15 cellular contexts compared by ENCODE assay signal in genomic region chr12:53991077-53991460, GRCh38. TPM values are rescaled to one million over a fixed set of nuclear protein-coding genes. Genes with fewer than 3 reads are reported as not detected.
DNase-seq lines count a peak whose midpoint lies in the region; ATAC-seq, FAIRE-seq and TF ChIP-seq lines count a peak whose summit lies in the region.
"Had no signal": no experiment of that assay in that cellular context is flagged by ENCODE, and none has a peak within 500 bp of the region (broad histone marks: within the 10 kb centered on the region; RNA-seq: fewer than 3 reads in every experiment).

No MANE protein-coding gene starts in this region.

- no peak for FAIRE-seq in H1 (lab: Jason Lieb, UNC)

- CTCF ChIA-PET in H1 (lab: Charles Lee; ENCODE audit: partially characterized antibody): interaction anchor here (0.5 to 4.3 kb wide), 27 partner anchors 9 to 827 kb away, joined by 3 to 30 read pairs (median 5); partner anchors contain the start of genes HOXC11, HOXC5 and HOXC9

- H2BK15ac ChIP-seq in H1 (ENCODE audit: low read length): peak overlapping the region; percentile 24; the same call in 1 of the 2 replicates

- no peak overlapping the region for H3K14ac ChIP-seq in H1 (ENCODE audit: insufficient read length)

- no peaks in the 10 kb centered on the region for H3K79me1 ChIP-seq in H1 (ENCODE audit: low read depth, low read length)

- H3K9me3 ChIP-seq in H1 (ENCODE audit: insufficient read depth in 2 of 2, low read depth in 1 of 2, low read length in 1 of 2): peaks cover 0 to 5% of the 10 kb centered on the region in 2 experiments; a peak in 1 of 4 replicates

- no peak for TF ChIP-seq CTCF in AG10803 (conservative IDR thresholded peaks at IDR 0.05; ENCODE audit: low read length)
- no peak for TF ChIP-seq CTCF in H1 (IDR thresholded peaks at IDR 0.05; ENCODE audit: control extremely low read depth in 1 of 3, insufficient read depth in 1 of 3, low read depth in 1 of 3, low read length in 3 of 3)

- H3K4ac ChIP-seq in H1 (replicated peaks; ENCODE audit: insufficient read length, low read depth, low read length): no peak overlapping the region

- peaks cover 2% of the 10 kb centered on the region; the same call in 1 of the 2 replicates for H3K23me2 ChIP-seq in H1 (ENCODE audit: low read depth, low read length)

- H4K8ac ChIP-seq in H1 (ENCODE audit: extremely low read depth, insufficient read depth, low read length): no peak overlapping the region

- POLR2A ChIA-PET in H1 (lab: Charles Lee; ENCODE audit: partially characterized antibody): interaction anchor here (0.6 to 1.4 kb wide), 7 partner anchors 9 to 312 kb away, joined by 3 to 8 read pairs (median 4); partner anchors contain the start of genes HOXC8 and HOXC9

- peaks cover 97 to 100% (median 100%) of the 10 kb centered on the region in 4 experiments for H3K27me3 ChIP-seq in H1 (replicated peaks in 1 of 4; ENCODE audit: control insufficient read depth in 3 of 4, extremely low read depth in 1 of 4, insufficient read depth in 3 of 4, low read length in 3 of 4)

- no peak overlapping the region for H3K56ac ChIP-seq in H1 (replicated peaks; ENCODE audit: insufficient read length, low read depth, low read length)

- H3K27ac ChIP-seq in H1 (ENCODE audit: low read depth, low read length): no peak overlapping the region
- H3K27ac ChIP-seq: BLaER1, coronary artery had no signal

- H3K4me1 ChIP-seq in H1 (replicated peaks in 1 of 4; ENCODE audit: control insufficient read depth in 3 of 4, insufficient read depth in 4 of 4, low read length in 3 of 4): peaks cover 0 to 15% (median 3%) of the 10 kb centered on the region in 4 experiments; a peak in 4 of 7 replicates
- H3K4me1 ChIP-seq: BLaER1 had no signal

- H3K18ac ChIP-seq in H1 (ENCODE audit: extremely low read depth, low read length): no peak overlapping the region

- TF ChIP-seq RAD21 in H1 (IDR thresholded peaks at IDR 0.05 in 1 of 2, conservative IDR thresholded peaks at IDR 0.05 in 1 of 2; ENCODE audit: low read depth in 2 of 2, low read length in 2 of 2): no peak

- H2AK5ac ChIP-seq in H1 (ENCODE audit: low read depth, low read length): 0 out of 2 replicates have a peak overlapping the region, but pooled peaks have one; percentile 7

- DNase-seq in AG10803 (ENCODE audit: low read depth) (peak; percentile 92), M059J (ENCODE audit: low read depth) (peak; percentile 87), H1 (ENCODE audit: low read depth in 1 of 2, low spot score in 2 of 2) (no peak), posterior vena cava (ENCODE audit: low spot score) (peak; percentile 91), cerebellum (ENCODE audit: low spot score) (no peak), GDM1 (lab: John Stamatoyannopoulos, UW) (no peak)
- no peak for DNase-seq in stimulated activated CD4-positive, alpha-beta T cell treated with anti-CD3 and anti-CD28 coated beads, Interleukin-2, amount 100 ng/mL, for 48 hours
- DNase-seq in activated naive CD4-positive, alpha-beta T cell treated with anti-CD3 and anti-CD28 coated beads, Interleukin-2, amount 50 U/mL, for 72 hours (ENCODE audit: low spot score in 2 of 2): no peak
- DNase-seq: activated CD4-positive, CD25-positive, alpha-beta regulatory T cell; NCI-H2081 had no signal

- H2AFZ ChIP-seq in H1 (ENCODE audit: low read length): no peak overlapping the region

- intact Hi-C loops in posterior vena cava (cut with DNase I): loop anchor here in 1 of 2 donors (5.0 kb wide), 1 partner anchor 36 kb away; the partner anchor contains the start of gene HOXC6

- no peak overlapping the region for H3K4me2 ChIP-seq in H1 (ENCODE audit: insufficient read depth in 1 of 2, low read depth in 2 of 2, low read length in 2 of 2)
- H3K4me2 ChIP-seq: BLaER1 had no signal

- H3K9ac ChIP-seq in H1 (replicated peaks in 1 of 4; ENCODE audit: extremely low read depth in 1 of 4, low read depth in 3 of 4, low read length in 3 of 4): no peak overlapping the region
- H3K9ac ChIP-seq: BLaER1 had no signal

- no peak overlapping the region for H2BK5ac ChIP-seq in H1 (ENCODE audit: low read depth, low read length)

- H2BK20ac ChIP-seq in H1 (ENCODE audit: low read length): no peak overlapping the region

- no peak for ATAC-seq in activated naive CD4-positive, alpha-beta T cell treated with anti-CD3 and anti-CD28 coated beads, Interleukin-2, amount 50 U/mL, for 72 hours

- H3K79me2 ChIP-seq in H1 (ENCODE audit: control insufficient read depth in 1 of 2, insufficient read depth in 2 of 2, low read length in 2 of 2): no peaks in the 10 kb centered on the region

- peaks cover 10 to 18% of the 10 kb centered on the region in 2 donors for H3K36me3 Mint-ChIP-seq in activated naive CD4-positive, alpha-beta T cell treated with anti-CD3 and anti-CD28 coated beads, Interleukin-2, amount 50 U/mL, for 72 hours

- peak overlapping the region; percentile 84 for H2BK12ac ChIP-seq in H1 (ENCODE audit: low read depth, low read length)

- peaks cover 0 to 12% (median 0%) of the 10 kb centered on the region in 4 experiments; a peak in 1 of 8 replicates for H3K36me3 ChIP-seq in H1 (ENCODE audit: control insufficient read depth in 2 of 4, insufficient read depth in 4 of 4, low read length in 3 of 4)
- H3K36me3 ChIP-seq: BLaER1 had no signal

- peaks cover 21 to 38% of the 10 kb centered on the region in 2 experiments for H4K20me1 ChIP-seq in H1 (replicated peaks in 1 of 2; ENCODE audit: control insufficient read depth in 1 of 2, insufficient read depth in 2 of 2, low read length in 2 of 2)

- H3K9me3 Mint-ChIP-seq in activated naive CD4-positive, alpha-beta T cell treated with anti-CD3 and anti-CD28 coated beads, Interleukin-2, amount 50 U/mL, for 72 hours: no peaks in the 10 kb centered on the region

- H3K27ac Mint-ChIP-seq in activated naive CD4-positive, alpha-beta T cell treated with anti-CD3 and anti-CD28 coated beads, Interleukin-2, amount 50 U/mL, for 72 hours: no peak overlapping the region

- H4K91ac ChIP-seq in H1 (replicated peaks; ENCODE audit: insufficient read length, low read length): no peak overlapping the region

- no peak for TF ChIP-seq POLR2A in H1 (IDR thresholded peaks at IDR 0.05; ENCODE audit: control extremely low read depth in 1 of 2, low read depth in 2 of 2, low read length in 2 of 2)

- peak overlapping the region; percentile 98 for H3K4me3 ChIP-seq in AG10803 (ENCODE audit: low read length)
- no peak overlapping the region for H3K4me3 ChIP-seq in H1 (ENCODE audit: extremely low read depth in 1 of 4, insufficient read depth in 2 of 4, low read depth in 3 of 4, low read length in 4 of 4)
- H3K4me3 ChIP-seq: BLaER1, coronary artery had no signal

- 6% methylated on average over 8 of the region's 8 CpGs; no CpG with 5 or more reads in 1 of the 2 experiments for WGBS in H1 (ENCODE audit: extremely low coverage in 1 of 2, insufficient coverage in 1 of 2, insufficient read length in 1 of 2, insufficient replicate concordance in 2 of 2, low coverage in 1 of 2, low lambda C conversion rate in 2 of 2, missing lambda C conversion rate in 1 of 2), 2 experiments

- TF ChIP-seq EP300 in H1 (IDR thresholded peaks at IDR 0.05; ENCODE audit: borderline replicate concordance in 1 of 2, low read depth in 2 of 2, low read length in 2 of 2): no peak

- no peak overlapping the region for H3K23ac ChIP-seq in H1 (ENCODE audit: insufficient read length)

- H2BK120ac ChIP-seq in H1 (replicated peaks; ENCODE audit: low read depth, low read length): no peak overlapping the region

- no peak overlapping the region for H4K5ac ChIP-seq in H1 (ENCODE audit: insufficient read length, low read depth, low read length)

RNA-seq across cellular contexts. Expression of gene HOXC10, which starts 6.1 kb away (rescaled TPM):
- total RNA-seq in M059J (2014; rRNA removed; shearing (Covaris generic)): 15.0 and 15.3 TPM in 2 replicates
- not detected in 2 replicates for total RNA-seq in H1 (2021; fragmentation: NEBNext Ultra II Directional; extraction: Animal tissue kit (Norgen Biotek cat#: 25700))
- not detected in 2 replicates for polyA plus RNA-seq in H1 (2011; rRNA removed)
- polyA plus RNA-seq in H1 (2011; cell fraction: cytosol; rRNA removed): not detected
- polyA plus RNA-seq in H1 (2011; cell fraction: nucleus; rRNA removed): not detected
- polyA plus RNA-seq in H1 (2012, experiment 1 of 2): not detected in 4 replicates
- polyA plus RNA-seq in H1 (2012, experiment 2 of 2): 0.20 TPM
- not detected for polyA plus RNA-seq in H1 (2013, experiment 1 of 2)
- polyA plus RNA-seq in H1 (2013, experiment 2 of 2): not detected
- polyA minus RNA-seq in H1 (2011; rRNA and poly(A)+ RNA removed): not detected in 2 replicates
- not detected for polyA minus RNA-seq in H1 (2011; cell fraction: cytosol; rRNA and poly(A)+ RNA removed)
- not detected for polyA minus RNA-seq in H1 (2011; cell fraction: nucleus; rRNA and poly(A)+ RNA removed)
- 10 to 100 TPM; 27.9 to 35.5 TPM for total RNA-seq in posterior vena cava
- total RNA-seq in cerebellum: not detected
- total RNA-seq in activated naive CD4-positive, alpha-beta T cell treated with anti-CD3 and anti-CD28 coated beads, Interleukin-2, amount 50 U/mL, for 72 hours: not detected
- total RNA-seq: lung microvascular endothelial cell, osteocyte had no signal

RNA-seq across cellular contexts. Expression of gene HOXC9, which starts 8.9 kb away (rescaled TPM):
- 4.9 and 5.7 TPM in 2 replicates for total RNA-seq in M059J (2014; rRNA removed; shearing (Covaris generic))
- not detected in 2 replicates for total RNA-seq in H1 (2021; fragmentation: NEBNext Ultra II Directional; extraction: Animal tissue kit (Norgen Biotek cat#: 25700))
- polyA plus RNA-seq in H1 (2011; rRNA removed): not detected in 2 replicates
- not detected for polyA plus RNA-seq in H1 (2011; cell fraction: cytosol; rRNA removed)
- not detected for polyA plus RNA-seq in H1 (2011; cell fraction: nucleus; rRNA removed)
- not detected in 4 replicates for polyA plus RNA-seq in H1 (2012, experiment 1 of 2)
- polyA plus RNA-seq in H1 (2012, experiment 2 of 2): not detected
- not detected for polyA plus RNA-seq in H1 (2013, experiment 1 of 2)
- not detected for polyA plus RNA-seq in H1 (2013, experiment 2 of 2)
- polyA minus RNA-seq in H1 (2011; rRNA and poly(A)+ RNA removed): not detected in 2 replicates
- not detected for polyA minus RNA-seq in H1 (2011; cell fraction: cytosol; rRNA and poly(A)+ RNA removed)
- polyA minus RNA-seq in H1 (2011; cell fraction: nucleus; rRNA and poly(A)+ RNA removed): not detected
- total RNA-seq in posterior vena cava: 10 to 100 TPM in 1 of 2 donors, 1 to 10 TPM in 1; 7.0 to 12.0 TPM
- not detected for total RNA-seq in cerebellum
- total RNA-seq in activated naive CD4-positive, alpha-beta T cell treated with anti-CD3 and anti-CD28 coated beads, Interleukin-2, amount 50 U/mL, for 72 hours: not detected
- total RNA-seq: lung microvascular endothelial cell, osteocyte had no signal

RNA-seq across cellular contexts. Expression of gene HOTAIR, which starts 16.3 kb away (rescaled TPM):
- 5.0 and 7.4 TPM in 2 replicates for total RNA-seq in M059J (2014; rRNA removed; shearing (Covaris generic))
- total RNA-seq in H1 (2021; fragmentation: NEBNext Ultra II Directional; extraction: Animal tissue kit (Norgen Biotek cat#: 25700)): not detected in 2 replicates
- not detected in 2 replicates for polyA plus RNA-seq in H1 (2011; rRNA removed)
- polyA plus RNA-seq in H1 (2011; cell fraction: cytosol; rRNA removed): not detected
- polyA plus RNA-seq in H1 (2011; cell fraction: nucleus; rRNA removed): not detected
- not detected in 4 replicates for polyA plus RNA-seq in H1 (2012, experiment 1 of 2)
- polyA plus RNA-seq in H1 (2012, experiment 2 of 2): not detected
- not detected for polyA plus RNA-seq in H1 (2013, experiment 1 of 2)
- not detected for polyA plus RNA-seq in H1 (2013, experiment 2 of 2)
- not detected in 2 replicates for polyA minus RNA-seq in H1 (2011; rRNA and poly(A)+ RNA removed)
- polyA minus RNA-seq in H1 (2011; cell fraction: cytosol; rRNA and poly(A)+ RNA removed): not detected
- not detected for polyA minus RNA-seq in H1 (2011; cell fraction: nucleus; rRNA and poly(A)+ RNA removed)
- 1 to 10 TPM; 2.0 to 4.8 TPM for total RNA-seq in posterior vena cava
- not detected for total RNA-seq in cerebellum
- not detected for total RNA-seq in activated naive CD4-positive, alpha-beta T cell treated with anti-CD3 and anti-CD28 coated beads, Interleukin-2, amount 50 U/mL, for 72 hours
- total RNA-seq: lung microvascular endothelial cell, osteocyte had no signal
- polyA plus RNA-seq: esophagus had no signal

RNA-seq across cellular contexts. Expression of gene HOXC8, which starts 17.7 kb away (rescaled TPM):
- 0.84 and 1.2 TPM in 2 replicates for total RNA-seq in M059J (2014; rRNA removed; shearing (Covaris generic))
- total RNA-seq in H1 (2021; fragmentation: NEBNext Ultra II Directional; extraction: Animal tissue kit (Norgen Biotek cat#: 25700)): not detected in 2 replicates
- polyA plus RNA-seq in H1 (2011; rRNA removed): not detected in 2 replicates
- polyA plus RNA-seq in H1 (2011; cell fraction: cytosol; rRNA removed): not detected
- polyA plus RNA-seq in H1 (2011; cell fraction: nucleus; rRNA removed): not detected
- 0.09 TPM in 1 of 4 replicates, not detected in the others for polyA plus RNA-seq in H1 (2012, experiment 1 of 2)
- not detected for polyA plus RNA-seq in H1 (2012, experiment 2 of 2)
- polyA plus RNA-seq in H1 (2013, experiment 1 of 2): not detected
- not detected for polyA plus RNA-seq in H1 (2013, experiment 2 of 2)
- polyA minus RNA-seq in H1 (2011; rRNA and poly(A)+ RNA removed): not detected in 2 replicates
- polyA minus RNA-seq in H1 (2011; cell fraction: cytosol; rRNA and poly(A)+ RNA removed): not detected
- not detected for polyA minus RNA-seq in H1 (2011; cell fraction: nucleus; rRNA and poly(A)+ RNA removed)
- total RNA-seq in posterior vena cava (10 to 100 TPM; 13.5 to 22.4 TPM), cerebellum (not detected)
- not detected for total RNA-seq in activated naive CD4-positive, alpha-beta T cell treated with anti-CD3 and anti-CD28 coated beads, Interleukin-2, amount 50 U/mL, for 72 hours
- total RNA-seq: lung microvascular endothelial cell, osteocyte had no signal

RNA-seq across cellular contexts. Expression of gene HOXC11, which starts 18.1 kb away (rescaled TPM):
- total RNA-seq in M059J (2014; rRNA removed; shearing (Covaris generic)): 1.7 and 1.9 TPM in 2 replicates
- not detected in 2 replicates for total RNA-seq in H1 (2021; fragmentation: NEBNext Ultra II Directional; extraction: Animal tissue kit (Norgen Biotek cat#: 25700))
- not detected in 2 replicates for polyA plus RNA-seq in H1 (2011; rRNA removed)
- not detected for polyA plus RNA-seq in H1 (2011; cell fraction: cytosol; rRNA removed)
- polyA plus RNA-seq in H1 (2011; cell fraction: nucleus; rRNA removed): not detected
- not detected in 4 replicates for polyA plus RNA-seq in H1 (2012, experiment 1 of 2)
- not detected for polyA plus RNA-seq in H1 (2012, experiment 2 of 2)
- not detected for polyA plus RNA-seq in H1 (2013, experiment 1 of 2)
- polyA plus RNA-seq in H1 (2013, experiment 2 of 2): not detected
- polyA minus RNA-seq in H1 (2011; rRNA and poly(A)+ RNA removed): not detected in 2 replicates
- polyA minus RNA-seq in H1 (2011; cell fraction: cytosol; rRNA and poly(A)+ RNA removed): 0.88 TPM
- 0.40 TPM for polyA minus RNA-seq in H1 (2011; cell fraction: nucleus; rRNA and poly(A)+ RNA removed)
- total RNA-seq in posterior vena cava: 1 to 10 TPM; 1.3 to 4.2 TPM
- not detected for total RNA-seq in cerebellum
- not detected for total RNA-seq in activated naive CD4-positive, alpha-beta T cell treated with anti-CD3 and anti-CD28 coated beads, Interleukin-2, amount 50 U/mL, for 72 hours
- total RNA-seq: lung microvascular endothelial cell, osteocyte had no signal
- polyA plus RNA-seq: esophagus had no signal

Comparison
In these comparisons a context has a peak if more than half of its experiments do, and no peak if none do; other contexts are left out.
1. DNase-seq: peak in AG10803 (single experiment), M059J (single experiment) and posterior vena cava (single experiment); none in H1 (0 of 2), cerebellum (single experiment), stimulated activated CD4-positive, alpha-beta T cell treated with anti-CD3 and anti-CD28 coated beads, Interleukin-2, amount 100 ng/mL, for 48 hours (0 of 2), GDM1 (single experiment) and activated naive CD4-positive, alpha-beta T cell treated with anti-CD3 and anti-CD28 coated beads, Interleukin-2, amount 50 U/mL, for 72 hours (0 of 2).
2. RNA of gene HOXC10, which starts 6.1 kb away (total RNA-seq): 27.9 to 35.5 TPM in posterior vena cava and 15.0 to 15.3 TPM in M059J; not detected in H1, not detected in cerebellum (single experiment) and not detected in activated naive CD4-positive, alpha-beta T cell treated with anti-CD3 and anti-CD28 coated beads, Interleukin-2, amount 50 U/mL, for 72 hours; every median in the first group is over 10 times any median in the second.